In genomic region chr1:85387781-85388180, GRCh38 we compare ENCODE assay signal across 24 cellular contexts.
"Had no signal": no experiment of that assay in that cellular context is flagged by ENCODE, and none has a peak within 500 bp of the region (broad histone marks: within the 10 kb centered on the region; RNA-seq: fewer than 3 reads in every experiment).

No MANE protein-coding gene starts in this region.

- H3K27ac ChIP-seq: brain microvascular endothelial cell, cardiac muscle cell, VCaP had no signal

- H3K36me3 Mint-ChIP-seq: activated naive CD4-positive, alpha-beta T cell treated with anti-CD3 and anti-CD28 coated beads, Interleukin-2, amount 10 ng/mL, durations not matched to agents 7 days and 5 days; activated naive CD8-positive, alpha-beta T cell treated with anti-CD3 and anti-CD28 coated beads for 36 hours had no signal

- FAIRE-seq: K562 had no signal

- DNase-seq: activated CD4-positive, alpha-beta T cell treated with anti-CD3 and anti-CD28 coated beads for 4 hours; activated CD8-positive, alpha-beta memory T cell treated with anti-CD3 and anti-CD28 coated beads, Interleukin-2, amount 50 U/mL, for 4 hours; activated CD8-positive, alpha-beta T cell treated with anti-CD3 and anti-CD28 coated beads for 36 hours; activated gamma-delta T cell treated with Interleukin-2 at 50 U/mL for 16 hours; activated naive CD4-positive, alpha-beta T cell treated with anti-CD3 and anti-CD28 coated beads, Interleukin-2, amount 10 ng/mL, durations not matched to agents 7 days and 5 days; activated naive CD8-positive, alpha-beta T cell treated with anti-CD3 and anti-CD28 coated beads for 36 hours; activated T-cell treated with anti-CD3 and anti-CD28 coated beads, Interleukin-2, amount 50 U/mL, for 72 hours; brain microvascular endothelial cell; Kasumi-1; MV-4-11; NCI-H1105; NCI-H1436; NCI-H1694 treated with DMSO at 0.1 percent for 48 hours; NCI-H2029 treated with DMSO at 0.1 percent for 48 hours; NCI-H446; NCI-H524; PC-3; SIG-M5; T-helper 17 cell; T1000 had no signal

- H3K4me1 Mint-ChIP-seq: activated naive CD4-positive, alpha-beta T cell treated with anti-CD3 and anti-CD28 coated beads, Interleukin-2, amount 10 ng/mL, durations not matched to agents 7 days and 5 days; activated naive CD8-positive, alpha-beta T cell treated with anti-CD3 and anti-CD28 coated beads for 36 hours; T-helper 17 cell had no signal

- H3K4me3 ChIP-seq: cardiac muscle cell, K562 had no signal

- H3K36me3 ChIP-seq: cardiac muscle cell had no signal

- ATAC-seq: activated CD8-positive, alpha-beta T cell treated with anti-CD3 and anti-CD28 coated beads for 36 hours; activated T-cell treated with anti-CD3 and anti-CD28 coated beads, Interleukin-2, amount 50 U/mL, for 72 hours; K562; PC-3; T-helper 17 cell had no signal

- H3K9me3 Mint-ChIP-seq: activated naive CD4-positive, alpha-beta T cell treated with anti-CD3 and anti-CD28 coated beads, Interleukin-2, amount 10 ng/mL, durations not matched to agents 7 days and 5 days; activated T-helper 2 cell treated with anti-CD3 and anti-CD28 coated beads, Interferon-gamma antibody, Interleukin-2, Interleukin-4, amounts not matched to agents 10 μg/mL and 5 μg/mL and 100 μg/mL, durations not matched to agents 14 hours and 24 hours and 36 hours had no signal

- H3K27me3 Mint-ChIP-seq: activated naive CD4-positive, alpha-beta T cell treated with anti-CD3 and anti-CD28 coated beads, Interleukin-2, amount 10 ng/mL, durations not matched to agents 7 days and 5 days; activated naive CD8-positive, alpha-beta T cell treated with anti-CD3 and anti-CD28 coated beads for 36 hours had no signal

- H3K27ac Mint-ChIP-seq: activated CD8-positive, alpha-beta T cell treated with anti-CD3 and anti-CD28 coated beads for 36 hours; activated naive CD4-positive, alpha-beta T cell treated with anti-CD3 and anti-CD28 coated beads, Interleukin-2, amount 10 ng/mL, durations not matched to agents 7 days and 5 days; activated naive CD8-positive, alpha-beta T cell treated with anti-CD3 and anti-CD28 coated beads for 36 hours; activated T-cell treated with anti-CD3 and anti-CD28 coated beads, Interleukin-2, amount 50 U/mL, for 72 hours; activated T-helper 2 cell treated with anti-CD3 and anti-CD28 coated beads, Interferon-gamma antibody, Interleukin-2, Interleukin-4, amounts not matched to agents 10 μg/mL and 5 μg/mL and 100 μg/mL, durations not matched to agents 14 hours and 24 hours and 36 hours; T-helper 17 cell had no signal

- H3K27me3 ChIP-seq: brain microvascular endothelial cell, cardiac muscle cell had no signal

- H3K4me3 Mint-ChIP-seq: activated CD8-positive, alpha-beta T cell treated with anti-CD3 and anti-CD28 coated beads for 36 hours; activated naive CD4-positive, alpha-beta T cell treated with anti-CD3 and anti-CD28 coated beads, Interleukin-2, amount 10 ng/mL, durations not matched to agents 7 days and 5 days; activated naive CD8-positive, alpha-beta T cell treated with anti-CD3 and anti-CD28 coated beads for 36 hours; activated T-cell treated with anti-CD3 and anti-CD28 coated beads, Interleukin-2, amount 50 U/mL, for 72 hours; T-helper 17 cell had no signal
